Comparison of ENCODE assay signal across 2 cellular contexts in the genomic region with DNA sequence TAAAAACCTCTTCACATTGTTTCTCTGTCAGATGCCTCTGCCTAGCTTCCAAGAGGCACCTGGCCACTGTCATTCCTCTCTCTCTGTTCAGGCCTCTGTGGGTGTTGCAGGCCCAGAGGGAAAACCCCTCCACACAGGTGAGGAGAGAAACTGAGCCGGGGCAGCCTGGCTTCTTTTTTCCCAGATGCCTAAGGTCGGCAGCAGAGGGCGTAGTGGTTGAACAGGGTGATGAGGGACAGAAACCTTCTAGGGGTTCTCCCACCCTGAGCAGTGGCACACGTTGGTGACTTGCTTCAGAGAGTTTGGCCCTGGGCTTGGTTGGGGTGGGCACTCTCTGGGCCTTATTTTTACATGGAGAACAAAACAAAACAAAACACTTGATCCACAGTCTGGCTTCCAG.
TF ChIP-seq lines count a peak whose summit lies in the region.

No MANE protein-coding gene starts in this region.

TF ChIP-seq in IMR-90, 13 proteins besides CTCF, POLR2A, EP300 and RAD21:
- TF ChIP-seq, protein P1, sequence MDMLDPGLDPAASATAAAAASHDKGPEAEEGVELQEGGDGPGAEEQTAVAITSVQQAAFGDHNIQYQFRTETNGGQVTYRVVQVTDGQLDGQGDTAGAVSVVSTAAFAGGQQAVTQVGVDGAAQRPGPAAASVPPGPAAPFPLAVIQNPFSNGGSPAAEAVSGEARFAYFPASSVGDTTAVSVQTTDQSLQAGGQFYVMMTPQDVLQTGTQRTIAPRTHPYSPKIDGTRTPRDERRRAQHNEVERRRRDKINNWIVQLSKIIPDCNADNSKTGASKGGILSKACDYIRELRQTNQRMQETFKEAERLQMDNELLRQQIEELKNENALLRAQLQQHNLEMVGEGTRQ (IDR thresholded peaks at IDR 0.05; ENCODE audit: low read depth, low read length), result no peak

TF ChIP-seq in K562, 482 proteins besides CTCF, POLR2A, EP300 and RAD21:
- TF ChIP-seq MYNN (IDR thresholded peaks at IDR 0.05), result 0 out of 2 replicates have a peak, but pooled peaks have one; percentile 34
- no peak for TF ChIP-seq MYNN (CRISPR knock-in tag; IDR thresholded peaks at IDR 0.05)
- no peak for TF ChIP-seq CAMTA2 (CRISPR knock-in tag; conservative IDR thresholded peaks at IDR 0.05)
- no peak for TF ChIP-seq NR2C1 (IDR thresholded peaks at IDR 0.05)
- TF ChIP-seq NR2C1 (tag; IDR thresholded peaks at IDR 0.05), result no peak
- TF ChIP-seq, protein P2, sequence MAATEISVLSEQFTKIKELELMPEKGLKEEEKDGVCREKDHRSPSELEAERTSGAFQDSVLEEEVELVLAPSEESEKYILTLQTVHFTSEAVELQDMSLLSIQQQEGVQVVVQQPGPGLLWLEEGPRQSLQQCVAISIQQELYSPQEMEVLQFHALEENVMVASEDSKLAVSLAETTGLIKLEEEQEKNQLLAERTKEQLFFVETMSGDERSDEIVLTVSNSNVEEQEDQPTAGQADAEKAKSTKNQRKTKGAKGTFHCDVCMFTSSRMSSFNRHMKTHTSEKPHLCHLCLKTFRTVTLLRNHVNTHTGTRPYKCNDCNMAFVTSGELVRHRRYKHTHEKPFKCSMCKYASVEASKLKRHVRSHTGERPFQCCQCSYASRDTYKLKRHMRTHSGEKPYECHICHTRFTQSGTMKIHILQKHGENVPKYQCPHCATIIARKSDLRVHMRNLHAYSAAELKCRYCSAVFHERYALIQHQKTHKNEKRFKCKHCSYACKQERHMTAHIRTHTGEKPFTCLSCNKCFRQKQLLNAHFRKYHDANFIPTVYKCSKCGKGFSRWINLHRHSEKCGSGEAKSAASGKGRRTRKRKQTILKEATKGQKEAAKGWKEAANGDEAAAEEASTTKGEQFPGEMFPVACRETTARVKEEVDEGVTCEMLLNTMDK (IDR thresholded peaks at IDR 0.05; ENCODE audit: borderline replicate concordance, insufficient read depth, low read depth, low read length, poor library complexity, severe bottlenecking), result peak; percentile 38
- TF ChIP-seq ZNF217 (CRISPR knock-in tag; IDR thresholded peaks at IDR 0.05), result no peak
- no peak for TF ChIP-seq PHF21A (IDR thresholded peaks at IDR 0.05; ENCODE audit: borderline replicate concordance, low read depth)
- 0 out of 2 replicates have a peak, but pooled peaks have one; percentile 20 for TF ChIP-seq SMC3 (conservative IDR thresholded peaks at IDR 0.05; ENCODE audit: insufficient read depth, low read depth, low read length)
- TF ChIP-seq ZNF347 (CRISPR knock-in tag; IDR thresholded peaks at IDR 0.05; ENCODE audit: low read depth), result no peak
- TF ChIP-seq, protein P3, sequence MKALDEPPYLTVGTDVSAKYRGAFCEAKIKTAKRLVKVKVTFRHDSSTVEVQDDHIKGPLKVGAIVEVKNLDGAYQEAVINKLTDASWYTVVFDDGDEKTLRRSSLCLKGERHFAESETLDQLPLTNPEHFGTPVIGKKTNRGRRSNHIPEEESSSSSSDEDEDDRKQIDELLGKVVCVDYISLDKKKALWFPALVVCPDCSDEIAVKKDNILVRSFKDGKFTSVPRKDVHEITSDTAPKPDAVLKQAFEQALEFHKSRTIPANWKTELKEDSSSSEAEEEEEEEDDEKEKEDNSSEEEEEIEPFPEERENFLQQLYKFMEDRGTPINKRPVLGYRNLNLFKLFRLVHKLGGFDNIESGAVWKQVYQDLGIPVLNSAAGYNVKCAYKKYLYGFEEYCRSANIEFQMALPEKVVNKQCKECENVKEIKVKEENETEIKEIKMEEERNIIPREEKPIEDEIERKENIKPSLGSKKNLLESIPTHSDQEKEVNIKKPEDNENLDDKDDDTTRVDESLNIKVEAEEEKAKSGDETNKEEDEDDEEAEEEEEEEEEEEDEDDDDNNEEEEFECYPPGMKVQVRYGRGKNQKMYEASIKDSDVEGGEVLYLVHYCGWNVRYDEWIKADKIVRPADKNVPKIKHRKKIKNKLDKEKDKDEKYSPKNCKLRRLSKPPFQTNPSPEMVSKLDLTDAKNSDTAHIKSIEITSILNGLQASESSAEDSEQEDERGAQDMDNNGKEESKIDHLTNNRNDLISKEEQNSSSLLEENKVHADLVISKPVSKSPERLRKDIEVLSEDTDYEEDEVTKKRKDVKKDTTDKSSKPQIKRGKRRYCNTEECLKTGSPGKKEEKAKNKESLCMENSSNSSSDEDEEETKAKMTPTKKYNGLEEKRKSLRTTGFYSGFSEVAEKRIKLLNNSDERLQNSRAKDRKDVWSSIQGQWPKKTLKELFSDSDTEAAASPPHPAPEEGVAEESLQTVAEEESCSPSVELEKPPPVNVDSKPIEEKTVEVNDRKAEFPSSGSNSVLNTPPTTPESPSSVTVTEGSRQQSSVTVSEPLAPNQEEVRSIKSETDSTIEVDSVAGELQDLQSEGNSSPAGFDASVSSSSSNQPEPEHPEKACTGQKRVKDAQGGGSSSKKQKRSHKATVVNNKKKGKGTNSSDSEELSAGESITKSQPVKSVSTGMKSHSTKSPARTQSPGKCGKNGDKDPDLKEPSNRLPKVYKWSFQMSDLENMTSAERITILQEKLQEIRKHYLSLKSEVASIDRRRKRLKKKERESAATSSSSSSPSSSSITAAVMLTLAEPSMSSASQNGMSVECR (CRISPR knock-in tag; IDR thresholded peaks at IDR 0.05), result no peak
- no peak for TF ChIP-seq SRSF3 (IDR thresholded peaks at IDR 0.05; ENCODE audit: insufficient read depth, low read length)
